11 cellular contexts compared by ENCODE assay signal in genomic region chr11:8937659-8938058, GRCh38. TPM values are rescaled to one million over a fixed set of nuclear protein-coding genes. Genes with fewer than 3 reads are reported as not detected.
"Had no signal": no experiment of that assay in that cellular context is flagged by ENCODE, and none has a peak within 500 bp of the region (broad histone marks: within the 10 kb centered on the region; RNA-seq: fewer than 3 reads in every experiment).

No MANE protein-coding gene starts in this region.

- H3K27ac Mint-ChIP-seq: GM23338, HFFc6, IgD-negative memory B cell had no signal

- H2AFZ ChIP-seq: GM23338 had no signal

- DNase-seq: H7, HFFc6, KG1 had no signal

- H3K36me3 Mint-ChIP-seq: IgD-negative memory B cell had no signal

- H3K4me3 ChIP-seq: GM23338, HAP-1 had no signal

- H3K27me3 Mint-ChIP-seq: IgD-negative memory B cell had no signal

- H3K4me3 Mint-ChIP-seq: GM23338, HFFc6 had no signal

- FAIRE-seq: HepG2 had no signal

- H3K9me3 ChIP-seq: HAP-1 had no signal

- ATAC-seq: GM23338, HCT116, HepG2 had no signal

- H3K9me3 Mint-ChIP-seq: GM23338, HFFc6, IgD-negative memory B cell had no signal

- H3K27ac ChIP-seq: HL-60 had no signal

- H3K4me2 ChIP-seq: GM23338 had no signal

- H3K36me3 ChIP-seq: HAP-1 had no signal

RNA-seq across cellular contexts. Expression of gene C11orf16, which starts 4.9 kb away (rescaled TPM):
- total RNA-seq: GM23338, H4, H7, HepG2, HFFc6, HT1080 had no signal
- polyA plus RNA-seq: GM23338, HepG2, IgD-negative memory B cell had no signal

RNA-seq across cellular contexts. Expression of gene ASCL3, which starts 5.2 kb away (rescaled TPM):
- total RNA-seq: GM23338, H4, H7, HepG2, HFFc6, HT1080 had no signal
- polyA plus RNA-seq: GM23338, HepG2, IgD-negative memory B cell had no signal
